ENCODE assay signal across 18 cellular contexts in the genomic region with DNA sequence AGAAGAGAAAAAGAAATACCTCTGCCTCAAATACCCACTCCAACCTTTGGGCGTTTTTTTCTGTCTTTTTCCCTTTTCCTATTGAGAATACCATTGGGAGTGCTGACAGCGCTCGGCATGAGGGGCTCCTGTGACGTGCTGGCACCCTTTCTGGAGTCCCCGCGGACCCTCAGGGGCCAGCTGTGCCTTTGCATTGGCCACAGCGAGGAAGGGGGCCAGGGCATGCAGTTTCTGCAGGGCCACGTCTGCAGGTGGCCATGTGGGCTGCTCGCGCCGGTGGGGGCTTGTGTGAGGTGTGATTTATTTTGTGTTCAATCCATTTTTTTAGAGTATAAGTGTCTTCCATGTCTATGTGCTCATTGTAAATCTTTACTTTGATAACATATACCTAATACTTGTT. TPM values are rescaled to one million over a fixed set of nuclear protein-coding genes. Genes with fewer than 3 reads are reported as not detected.
DNase-seq lines count a peak whose midpoint lies in the region; ATAC-seq and TF ChIP-seq lines count a peak whose summit lies in the region.
"Had no signal": no experiment of that assay in that cellular context is flagged by ENCODE, and none has a peak within 500 bp of the region (broad histone marks: within the 10 kb centered on the region; RNA-seq: fewer than 3 reads in every experiment).

No MANE protein-coding gene starts in this region.

- no peak overlapping the region for H4K8ac ChIP-seq in trophoblast cell (ENCODE audit: low read depth, low read length)

- H3K4me2 ChIP-seq in BLaER1: peak overlapping the region; percentile 83
- no peak overlapping the region for H3K4me2 ChIP-seq in trophoblast cell (ENCODE audit: low read length)
- H3K4me2 ChIP-seq: PC-9 had no signal

- H3K14ac ChIP-seq in trophoblast cell (ENCODE audit: low read length): no peak overlapping the region

- no peak for TF ChIP-seq EP300 in gastroesophageal sphincter (IDR thresholded peaks at IDR 0.05)

- peaks cover 7% of the 10 kb centered on the region for H3K36me3 Mint-ChIP-seq in IgD-negative memory B cell
- peaks cover 4% of the 10 kb centered on the region for H3K36me3 Mint-ChIP-seq in effector memory CD8-positive, alpha-beta T cell (ENCODE audit: insufficient read depth)

- no peak overlapping the region for H4K91ac ChIP-seq in trophoblast cell (ENCODE audit: low read depth, low read length)

- DNase-seq in trophoblast cell (no peak), HT-29 (ENCODE audit: low spot score) (no peak), NCI-H1694 treated with DMSO at 0.1 percent for 48 hours (lab: John Stamatoyannopoulos, UW) (no peak)
- no peak for DNase-seq in effector memory CD8-positive, alpha-beta T cell
- DNase-seq: DMS79, HFFc6, NCI-H1417 treated with DMSO at 0.1 percent for 48 hours, NCI-H1930, NCI-H226, NCI-H524, PC-9, SIG-M5 had no signal

- H3K27me3 Mint-ChIP-seq in IgD-negative memory B cell: no peaks in the 10 kb centered on the region
- H3K27me3 Mint-ChIP-seq in effector memory CD8-positive, alpha-beta T cell: no peaks in the 10 kb centered on the region

- no peak overlapping the region for H3K23ac ChIP-seq in trophoblast cell (ENCODE audit: low read length)

- H3K4me1 ChIP-seq in BLaER1 (peaks cover 81% of the 10 kb centered on the region), gastroesophageal sphincter (peaks cover 0 to 100% (median 20%) of the 10 kb centered on the region in 3 donors), trophoblast cell (ENCODE audit: control insufficient read depth in 1 of 2, insufficient read depth in 2 of 2, low read length in 2 of 2) (peaks cover 6 to 8% of the 10 kb centered on the region in 2 experiments)

- no peak overlapping the region for H3K4ac ChIP-seq in trophoblast cell (ENCODE audit: low read depth, low read length)

- H3K79me1 ChIP-seq in trophoblast cell (ENCODE audit: low read length): no peaks in the 10 kb centered on the region

- no peak overlapping the region for H2AFZ ChIP-seq in trophoblast cell (ENCODE audit: insufficient read depth, low read length, poor library complexity)
- H2AFZ ChIP-seq: PC-9 had no signal

- no peak overlapping the region for H2BK12ac ChIP-seq in trophoblast cell (ENCODE audit: low read length)

- peaks cover under 1 to 6% (median 5%) of the 10 kb centered on the region in 3 donors for H3K9me3 Mint-ChIP-seq in IgD-negative memory B cell
- peaks cover 0 to under 1% of the 10 kb centered on the region in 2 donors for H3K9me3 Mint-ChIP-seq in effector memory CD8-positive, alpha-beta T cell

- H3K27ac ChIP-seq in BLaER1 (no peak overlapping the region), gastroesophageal sphincter (peak overlapping the region; percentile 9 to 88 (median 76)), trophoblast cell (ENCODE audit: low read depth, low read length) (no peak overlapping the region)
- H3K27ac ChIP-seq: PC-9, RWPE1 had no signal

- H3K36me3 ChIP-seq in BLaER1 (peaks cover 16% of the 10 kb centered on the region), gastroesophageal sphincter (no peaks in the 10 kb centered on the region), trophoblast cell (ENCODE audit: control insufficient read depth in 1 of 2, insufficient read depth in 2 of 2, low read length in 2 of 2) (no peaks in the 10 kb centered on the region)

- H3K79me2 ChIP-seq in trophoblast cell (ENCODE audit: control insufficient read depth, insufficient read depth, low read length, poor library complexity): no peaks in the 10 kb centered on the region

- peaks cover 14 to 59% (median 50%) of the 10 kb centered on the region in 3 donors for H3K4me1 Mint-ChIP-seq in IgD-negative memory B cell
- peaks cover 33 to 41% of the 10 kb centered on the region in 2 donors for H3K4me1 Mint-ChIP-seq in effector memory CD8-positive, alpha-beta T cell (ENCODE audit: low read depth in 2 of 2)

- H2AK5ac ChIP-seq in trophoblast cell (ENCODE audit: low read length): no peak overlapping the region

- H3K9ac ChIP-seq in BLaER1 (no peak overlapping the region), trophoblast cell (ENCODE audit: low read length) (no peak overlapping the region)

- no peaks in the 10 kb centered on the region for H3K27me3 ChIP-seq in BLaER1
- no peaks in the 10 kb centered on the region for H3K27me3 ChIP-seq in gastroesophageal sphincter
- H3K27me3 ChIP-seq in trophoblast cell (ENCODE audit: insufficient read depth, low read length): no peaks in the 10 kb centered on the region

- no peak for TF ChIP-seq CTCF in gastroesophageal sphincter (IDR thresholded peaks at IDR 0.05)

- TF ChIP-seq POLR2A in gastroesophageal sphincter (IDR thresholded peaks at IDR 0.05): no peak

- H2BK5ac ChIP-seq in trophoblast cell (ENCODE audit: low read depth, low read length, poor library complexity): no peak overlapping the region

- WGBS in gastroesophageal sphincter (ENCODE audit: low coverage in 1 of 2), 2 donors: 64 to 68% methylated on average over 9 to 11 of the region's 11 CpGs
- WGBS in trophoblast cell (ENCODE audit: extremely low coverage, insufficient coverage, insufficient read length): no CpG with 5 or more reads among the region's 11 CpGs

- H4K20me1 ChIP-seq in BLaER1: peaks cover 38% of the 10 kb centered on the region

- H3K9me3 ChIP-seq in BLaER1 (peaks cover 26% of the 10 kb centered on the region), gastroesophageal sphincter (no peaks in the 10 kb centered on the region), trophoblast cell (ENCODE audit: insufficient read depth, low read depth, low read length) (peaks cover 13% of the 10 kb centered on the region)

- ATAC-seq in gastroesophageal sphincter (no peak), GM18519 (IDR thresholded peaks at IDR 0.05; ENCODE audit: low FRiP score, unreplicated experiment) (no peak)
- ATAC-seq in effector memory CD8-positive, alpha-beta T cell (replicated peaks): no peak

- peak overlapping the region; percentile 42 for H3K18ac ChIP-seq in trophoblast cell (ENCODE audit: low read length)

- H3K4me3 Mint-ChIP-seq in IgD-negative memory B cell: peak overlapping the region in 1 of 4 donors; percentile 41
- H3K4me3 Mint-ChIP-seq in effector memory CD8-positive, alpha-beta T cell: no peak overlapping the region
- H3K4me3 Mint-ChIP-seq: CD14-positive monocyte, HFFc6 had no signal

- H2BK120ac ChIP-seq in trophoblast cell (ENCODE audit: insufficient read depth, low read length, poor library complexity): no peak overlapping the region

- no peak overlapping the region for H3K4me3 ChIP-seq in BLaER1
- H3K4me3 ChIP-seq in gastroesophageal sphincter: no peak overlapping the region
- H3K4me3 ChIP-seq in trophoblast cell (ENCODE audit: low read depth, low read length): no peak overlapping the region
- H3K4me3 ChIP-seq: PC-9 had no signal

- H3K27ac Mint-ChIP-seq in IgD-negative memory B cell: peak overlapping the region; percentile 78 to 97 (median 95)
- H3K27ac Mint-ChIP-seq in effector memory CD8-positive, alpha-beta T cell: peak overlapping the region in 1 of 2 donors; percentile 64
- H3K27ac Mint-ChIP-seq: HFFc6 had no signal

- no peak overlapping the region for H4K12ac ChIP-seq in trophoblast cell (ENCODE audit: low read depth, low read length)

RNA-seq across cellular contexts. Expression of gene INPP5A, which starts 57.4 kb away (rescaled TPM):
- 0.94 TPM for polyA plus RNA-seq in IgD-negative memory B cell
- total RNA-seq in gastroesophageal sphincter: 100 to 1,000 TPM; 111 to 288 (median 215) TPM
- polyA plus RNA-seq in trophoblast cell (2013): 25.7 and 25.9 TPM in 2 replicates
- 18.0 and 22.7 TPM in 2 replicates for total RNA-seq in HT-29 (2014; rRNA removed; shearing (Covaris generic))

Comparison
In these comparisons a context has a peak if more than half of its experiments do, and no peak if none do; other contexts are left out.
1. H3K27ac ChIP-seq: peak in gastroesophageal sphincter (4 of 4); none in BLaER1 (single experiment) and trophoblast cell (single experiment).